In the genomic region with DNA sequence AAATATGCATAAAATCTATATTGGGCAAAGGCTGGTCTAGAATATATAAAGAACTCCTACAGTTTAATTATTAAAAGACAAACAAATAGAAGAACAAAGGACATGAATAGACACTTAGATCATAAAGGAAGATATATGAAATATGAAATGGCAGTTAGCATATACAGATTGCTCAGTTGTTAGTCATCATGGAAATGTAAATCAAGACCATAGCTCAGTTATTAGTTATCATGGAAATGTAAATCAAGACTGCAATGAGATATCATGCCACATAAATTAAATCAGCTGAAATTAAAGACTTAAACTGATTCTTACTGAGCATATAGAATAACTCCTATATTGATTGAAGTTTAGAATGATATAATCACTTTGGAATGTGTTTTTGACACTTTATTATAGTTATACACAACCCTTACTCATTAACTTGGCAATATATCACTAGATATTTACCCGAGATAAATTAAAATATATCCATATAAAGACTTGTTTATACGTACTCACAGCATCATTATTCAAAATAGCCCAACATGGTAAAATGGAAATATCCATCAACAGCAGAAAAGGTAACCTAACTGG, we compare ENCODE assay signal across 24 cellular contexts.
"Had no signal": no experiment of that assay in that cellular context is flagged by ENCODE, and none has a peak within 500 bp of the region (broad histone marks: within the 10 kb centered on the region; RNA-seq: fewer than 3 reads in every experiment).

No MANE protein-coding gene starts in this region.

- H3K4me2 ChIP-seq: hepatocyte had no signal

- ATAC-seq: activated naive CD4-positive, alpha-beta T cell treated with anti-CD3 and anti-CD28 coated beads, Interleukin-2, amount 50 U/mL, for 72 hours; activated T-cell treated with anti-CD3 and anti-CD28 coated beads, Interleukin-2, amount 50 U/mL, for 72 hours; effector memory CD8-positive, alpha-beta T cell; left ventricle myocardium superior; natural killer cell; upper lobe of right lung had no signal

- FAIRE-seq: kidney had no signal

- H3K27me3 Mint-ChIP-seq: brain; dendritic cell treated with granulocyte-macrophage colony-stimulating factor and Interleukin-4, amounts not matched to agents 40 ng/mL and 50 ng/mL, for 4 days had no signal

- H3K27ac Mint-ChIP-seq: activated CD4-positive, alpha-beta T cell treated with anti-CD3 and anti-CD28 coated beads, Interleukin-2, amount 10 ng/mL, durations not matched to agents 7 days and 5 days; activated naive CD4-positive, alpha-beta T cell treated with anti-CD3 and anti-CD28 coated beads, Interleukin-2, amount 50 U/mL, for 72 hours; activated T-cell treated with anti-CD3 and anti-CD28 coated beads, Interleukin-2, amount 50 U/mL, for 72 hours; brain; dendritic cell treated with granulocyte-macrophage colony-stimulating factor and Interleukin-4, amounts not matched to agents 40 ng/mL and 50 ng/mL, for 4 days; effector memory CD8-positive, alpha-beta T cell; natural killer cell had no signal

- DNase-seq: activated CD4-positive, alpha-beta T cell treated with anti-CD3 and anti-CD28 coated beads, Interleukin-2, amount 10 ng/mL, durations not matched to agents 7 days and 5 days; activated CD8-positive, alpha-beta memory T cell treated with anti-CD3 and anti-CD28 coated beads, Interleukin-2, amount 50 U/mL, for 48 hours; activated gamma-delta T cell; activated T-cell treated with anti-CD3 and anti-CD28 coated beads, Interleukin-2, amount 50 U/mL, for 72 hours; amniotic stem cell; effector memory CD8-positive, alpha-beta T cell; erythroblast; kidney; left ventricle myocardium superior; mesendoderm; natural killer cell; posterior cingulate gyrus; retina; stimulated activated CD4-positive, alpha-beta T cell treated with anti-CD3 and anti-CD28 coated beads, Interleukin-12 subunit alpha, Interleukin-12 subunit beta, amount 100 ng/mL, for 4 hours; stimulated activated CD4-positive, alpha-beta T cell treated with anti-CD3 and anti-CD28 coated beads, Interleukin-2, amount 100 ng/mL, for 24 hours; stomach; T-helper 9 cell; testis; upper lobe of right lung had no signal

- H3K9me3 Mint-ChIP-seq: activated CD4-positive, alpha-beta T cell treated with anti-CD3 and anti-CD28 coated beads, Interleukin-2, amount 10 ng/mL, durations not matched to agents 7 days and 5 days; dendritic cell treated with granulocyte-macrophage colony-stimulating factor and Interleukin-4, amounts not matched to agents 40 ng/mL and 50 ng/mL, for 4 days; effector memory CD8-positive, alpha-beta T cell had no signal

- H3K36me3 ChIP-seq: neutrophil, stomach, upper lobe of right lung had no signal

- H3K79me2 ChIP-seq: hepatocyte had no signal

- H3K4me3 Mint-ChIP-seq: activated CD4-positive, alpha-beta T cell treated with anti-CD3 and anti-CD28 coated beads, Interleukin-2, amount 10 ng/mL, durations not matched to agents 7 days and 5 days; activated T-cell treated with anti-CD3 and anti-CD28 coated beads, Interleukin-2, amount 50 U/mL, for 72 hours; brain; dendritic cell treated with granulocyte-macrophage colony-stimulating factor and Interleukin-4, amounts not matched to agents 40 ng/mL and 50 ng/mL, for 4 days; effector memory CD8-positive, alpha-beta T cell; natural killer cell had no signal

- H3K4me1 Mint-ChIP-seq: activated CD4-positive, alpha-beta T cell treated with anti-CD3 and anti-CD28 coated beads, Interleukin-2, amount 10 ng/mL, durations not matched to agents 7 days and 5 days; brain; natural killer cell had no signal

- H3K36me3 Mint-ChIP-seq: activated naive CD4-positive, alpha-beta T cell treated with anti-CD3 and anti-CD28 coated beads, Interleukin-2, amount 50 U/mL, for 72 hours; brain; natural killer cell had no signal

- H2AFZ ChIP-seq: hepatocyte had no signal

- H3K4me1 ChIP-seq: stomach, testis, upper lobe of right lung had no signal

- H3K9me3 ChIP-seq: neutrophil, testis, upper lobe of right lung had no signal

- H3K27ac ChIP-seq: hepatocyte, neutrophil, stomach, testis, upper lobe of right lung had no signal

- H3K4me3 ChIP-seq: hepatocyte, stomach, testis, upper lobe of right lung had no signal

- H3K27me3 ChIP-seq: hepatocyte, neutrophil, stomach, testis, upper lobe of right lung had no signal
